In the genomic region with DNA sequence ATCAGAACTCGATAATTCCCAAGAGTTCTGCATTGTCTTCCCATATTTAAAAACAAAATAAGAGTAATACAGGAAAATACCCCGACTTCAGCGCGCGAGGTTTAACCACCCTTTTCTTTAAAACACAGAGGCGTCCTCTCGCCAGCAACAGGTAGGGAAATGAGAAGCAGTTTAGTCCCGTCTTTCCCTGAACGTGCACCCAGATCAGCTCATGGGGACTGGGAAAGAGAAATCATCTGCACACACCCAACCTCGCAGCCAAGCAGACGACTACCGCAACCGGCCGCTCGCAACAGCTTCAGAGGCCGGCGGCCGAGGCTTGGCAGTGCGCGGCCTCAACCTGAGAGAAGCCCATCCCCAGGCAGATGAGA, we compare ENCODE assay signal across 8 cellular contexts. TPM values are rescaled to one million over a fixed set of nuclear protein-coding genes. Genes with fewer than 3 reads are reported as not detected.
DNase-seq lines count a peak whose midpoint lies in the region; ATAC-seq and TF ChIP-seq lines count a peak whose summit lies in the region.

No MANE protein-coding gene starts in this region.

- CTCF ChIA-PET in A673 (lab: Charles Lee): no interaction called here
- CTCF ChIA-PET in HEK293 (lab: Yijun Ruan, JAX): no interaction called here

- H3K27me3 Mint-ChIP-seq in activated naive CD8-positive, alpha-beta T cell treated with anti-CD3 and anti-CD28 coated beads, Interleukin-2, amount 50 U/mL, for 24 hours: peaks cover 2% of the 10 kb centered on the region

- peak overlapping the region; percentile 96 for H3K4me3 Mint-ChIP-seq in activated naive CD8-positive, alpha-beta T cell treated with anti-CD3 and anti-CD28 coated beads, Interleukin-2, amount 50 U/mL, for 24 hours

- H3K36me3 Mint-ChIP-seq in activated naive CD8-positive, alpha-beta T cell treated with anti-CD3 and anti-CD28 coated beads, Interleukin-2, amount 50 U/mL, for 24 hours (ENCODE audit: low read depth): peaks cover 22% of the 10 kb centered on the region

- no peak for TF ChIP-seq CTCF in A673 (conservative IDR thresholded peaks at IDR 0.05; ENCODE audit: low read depth, low read length)
- TF ChIP-seq CTCF in HEK293 (tag by site-specific recombination; IDR thresholded peaks at IDR 0.05): no peak
- TF ChIP-seq CTCF in kidney epithelial cell (IDR thresholded peaks at IDR 0.05; ENCODE audit: insufficient read depth, low read length, poor library complexity, severe bottlenecking): no peak
- TF ChIP-seq CTCF in suprapubic skin (IDR thresholded peaks at IDR 0.05): no peak

- under 1% methylated on average over 10 of the region's 20 CpGs for WGBS in suprapubic skin

- peaks cover 23% of the 10 kb centered on the region for H3K4me1 ChIP-seq in A673 (ENCODE audit: insufficient read depth, low read length, poor library complexity, severe bottlenecking)
- 0 out of 2 replicates have a peak, but pooled peaks cover 4% of the 10 kb centered on the region for H3K4me1 ChIP-seq in HEK293 (ENCODE audit: control insufficient read depth, insufficient read depth, low read length)
- H3K4me1 ChIP-seq in suprapubic skin: peaks cover 34% of the 10 kb centered on the region

- intact Hi-C loops in A673 (cut with micrococcal nuclease; ENCODE audit: unreplicated experiment): loop anchor here (10.0 kb wide), 2 partner anchors 190 to 260 kb away; partner anchors contain the start of genes HNRNPH3, PBLD and SIRT1

- H3K4me3 ChIP-seq in A673 (ENCODE audit: low read depth, low read length, poor library complexity, severe bottlenecking) (peak overlapping the region; percentile 100), HEK293 (ENCODE audit: low read depth, low read length) (peak overlapping the region; percentile 60), kidney epithelial cell (ENCODE audit: low read depth, low read length) (peak overlapping the region; percentile 75), suprapubic skin (peak overlapping the region; percentile 77)

- ATAC-seq in activated naive CD8-positive, alpha-beta T cell treated with anti-CD3 and anti-CD28 coated beads, Interleukin-2, amount 50 U/mL, for 24 hours: no peak

- peaks cover 45% of the 10 kb centered on the region for H3K4me1 Mint-ChIP-seq in activated naive CD8-positive, alpha-beta T cell treated with anti-CD3 and anti-CD28 coated beads, Interleukin-2, amount 50 U/mL, for 24 hours

- H3K27ac Mint-ChIP-seq in activated naive CD8-positive, alpha-beta T cell treated with anti-CD3 and anti-CD28 coated beads, Interleukin-2, amount 50 U/mL, for 24 hours: peak overlapping the region; percentile 91

- H3K27me3 ChIP-seq in A673 (replicated peaks; ENCODE audit: insufficient read depth, low read depth, low read length, poor library complexity) (no peaks in the 10 kb centered on the region), kidney epithelial cell (ENCODE audit: control insufficient read depth, insufficient read depth, low read length) (no peaks in the 10 kb centered on the region), suprapubic skin (no peaks in the 10 kb centered on the region)

- H3K9me3 ChIP-seq in A673 (ENCODE audit: low read depth, low read length, poor library complexity, severe bottlenecking) (no peaks in the 10 kb centered on the region), HEK293 (ENCODE audit: control insufficient read depth, insufficient read depth, low read depth, low read length) (no peaks in the 10 kb centered on the region), suprapubic skin (no peaks in the 10 kb centered on the region)

- H3K9me3 Mint-ChIP-seq in activated naive CD8-positive, alpha-beta T cell treated with anti-CD3 and anti-CD28 coated beads, Interleukin-2, amount 50 U/mL, for 24 hours: no peaks in the 10 kb centered on the region

- H3K36me3 ChIP-seq in A673 (ENCODE audit: insufficient read depth, low read length, poor library complexity, severe bottlenecking) (no peaks in the 10 kb centered on the region), HEK293 (ENCODE audit: control insufficient read depth in 2 of 2, insufficient read depth in 1 of 2, low read length in 2 of 2) (peaks cover 5 to 6% of the 10 kb centered on the region in 2 experiments; a peak in 2 of 3 replicates), kidney epithelial cell (ENCODE audit: control insufficient read depth, insufficient read depth, low read length) (no peaks in the 10 kb centered on the region), suprapubic skin (peaks cover 4% of the 10 kb centered on the region)

- POLR2A ChIA-PET in A673 (lab: Charles Lee; ENCODE audit: low non-redundant PET) (no interaction called here), HEK293 (lab: Yijun Ruan, JAX) (interaction anchor here (0.6 to 0.7 kb wide), 2 partner anchors 14 to 257 kb away, joined by 3 to 4 read pairs; partner anchors contain the start of gene HNRNPH3)

- H3K27ac ChIP-seq in A673 (ENCODE audit: low read depth, low read length, poor library complexity, severe bottlenecking) (peak overlapping the region; percentile 97), HEK293 (ENCODE audit: extremely low read depth, low read depth, low read length) (peak overlapping the region; percentile 95), suprapubic skin (peak overlapping the region; percentile 98)

- TF ChIP-seq EP300 in suprapubic skin (IDR thresholded peaks at IDR 0.05): no peak

- BruUV-seq in A673 (replicated peaks; lab: Mats Ljungman, UMichigan): TSS peak; percentile 37

- DNase-seq in A673 (ENCODE audit: low spot score) (peak; percentile 38), kidney epithelial cell (ENCODE audit: low read depth) (no peak), suprapubic skin (ENCODE audit: low spot score in 2 of 2) (no peak), NCI-H446 treated with DMSO at 0.1 percent for 48 hours (lab: John Stamatoyannopoulos, UW) (no peak), NCI-H2196 treated with DMSO at 0.1 percent for 48 hours (lab: John Stamatoyannopoulos, UW; ENCODE audit: unreplicated experiment) (no peak)
- no peak for DNase-seq in activated naive CD8-positive, alpha-beta T cell treated with anti-CD3 and anti-CD28 coated beads, Interleukin-2, amount 50 U/mL, for 24 hours
- DNase-seq in activated CD8-positive, alpha-beta memory T cell treated with anti-CD3 and anti-CD28 coated beads for 24 hours: no peak

- no peak for TF ChIP-seq POLR2A in suprapubic skin (IDR thresholded peaks at IDR 0.05)

TF ChIP-seq in HEK293, 187 proteins besides CTCF, POLR2A, EP300 and RAD21:
- TF ChIP-seq ZNF23 (tag by site-specific recombination; IDR thresholded peaks at IDR 0.05; ENCODE audit: borderline replicate concordance) (no peak), SCRT2 (tag by site-specific recombination; IDR thresholded peaks at IDR 0.05) (peak; percentile 98), KLF8 (tag by site-specific recombination; IDR thresholded peaks at IDR 0.05) (no peak), PRDM1 (tag by site-specific recombination; IDR thresholded peaks at IDR 0.05) (peak; percentile 15; the same call in 1 of the 2 replicates), SCRT1 (tag by site-specific recombination; IDR thresholded peaks at IDR 0.05; ENCODE audit: borderline replicate concordance) (peak; percentile 81), ZNF660 (tag by site-specific recombination; IDR thresholded peaks at IDR 0.05) (0 out of 2 replicates have a peak, but pooled peaks have one; percentile 7), ZNF366 (tag by site-specific recombination; conservative IDR thresholded peaks at IDR 0.05) (0 out of 2 replicates have a peak, but pooled peaks have one; percentile 3)
TF ChIP-seq in HEK293: peak in this region for 5.

RNA-seq across cellular contexts. Expression of gene HERC4, which starts 0.7 kb away (rescaled TPM):
- total RNA-seq in A673 (2021): 48.5 and 52.2 TPM in 2 replicates
- 28.5 and 29.1 TPM in 2 replicates for total RNA-seq in kidney epithelial cell
- 10 to 100 TPM; 25.8 to 92.1 (median 31.4) TPM for total RNA-seq in suprapubic skin

RNA-seq across cellular contexts. Expression of gene MYPN, which starts 34.9 kb away (rescaled TPM):
- total RNA-seq in A673 (2021) (0.87 and 1.7 TPM in 2 replicates), kidney epithelial cell (0.04 TPM in 1 of 2 replicates, not detected in the other), suprapubic skin (under 1 TPM in 1 of 4 donors, not detected in 3; 0.16 TPM)
